ENCODE assay signal across 28 cellular contexts in genomic region chr10:116828121-116828520, GRCh38. TPM values are rescaled to one million over a fixed set of nuclear protein-coding genes. Genes with fewer than 3 reads are reported as not detected.
"Had no signal": no experiment of that assay in that cellular context is flagged by ENCODE, and none has a peak within 500 bp of the region (broad histone marks: within the 10 kb centered on the region; RNA-seq: fewer than 3 reads in every experiment).

No MANE protein-coding gene starts in this region.

- H3K27ac Mint-ChIP-seq: stimulated activated effector memory CD8-positive, alpha-beta T cell treated with anti-CD3 and anti-CD28 coated beads, Interleukin-12 subunit alpha, Interleukin-12 subunit beta, amount 100 ng/mL, for 72 hours; stimulated activated memory B cell treated with anti-CD40 and anti-IgM and Interleukin-4, amounts not matched to agents 10 μg/mL and 1 μg/mL and 100 μg/mL, for 72 hours; stimulated activated naive B cell treated with anti-CD40 and anti-IgM and Interleukin-4, amounts not matched to agents 10 μg/mL and 1 μg/mL and 100 μg/mL, for 72 hours; stimulated activated naive CD8-positive, alpha-beta T cell treated with anti-CD3 and anti-CD28 coated beads, Interleukin-15, amount 100 ng/mL, for 72 hours; stimulated activated naive CD8-positive, alpha-beta T cell treated with anti-CD3 and anti-CD28 coated beads, Interleukin-15, Interleukin-2, amounts not matched to agents 100 ng/mL and 50 ng/mL, for 24 hours; type B pancreatic cell had no signal

- ATAC-seq: stimulated activated memory B cell treated with anti-CD40 and anti-IgM and Interleukin-4, amounts not matched to agents 10 μg/mL and 1 μg/mL and 100 μg/mL, for 72 hours; stimulated activated naive B cell treated with anti-CD40 and anti-IgM and Interleukin-4, amounts not matched to agents 10 μg/mL and 1 μg/mL and 100 μg/mL, for 72 hours; stimulated activated naive CD8-positive, alpha-beta T cell treated with anti-CD3 and anti-CD28 coated beads, Interleukin-15, amount 100 ng/mL, for 72 hours; stimulated activated naive CD8-positive, alpha-beta T cell treated with anti-CD3 and anti-CD28 coated beads, Interleukin-15, Interleukin-2, amounts not matched to agents 100 U/mL and 50 U/mL, for 24 hours had no signal

- H3K4me3 ChIP-seq: stomach, suprapubic skin, testis, thoracic aorta, thyroid gland, tibial artery, tibial nerve, transverse colon, upper lobe of left lung, upper lobe of right lung, uterus, vagina had no signal

- H3K4me1 Mint-ChIP-seq: stimulated activated effector memory CD8-positive, alpha-beta T cell treated with anti-CD3 and anti-CD28 coated beads, Interleukin-12 subunit alpha, Interleukin-12 subunit beta, amount 100 ng/mL, for 72 hours; stimulated activated memory B cell treated with anti-CD40 and anti-IgM and Interleukin-4, amounts not matched to agents 10 μg/mL and 1 μg/mL and 100 μg/mL, for 72 hours; stimulated activated naive B cell treated with anti-CD40 and anti-IgM and Interleukin-4, amounts not matched to agents 10 μg/mL and 1 μg/mL and 100 μg/mL, for 72 hours; stimulated activated naive CD8-positive, alpha-beta T cell treated with anti-CD3 and anti-CD28 coated beads, Interleukin-15, amount 100 ng/mL, for 72 hours had no signal

- H3K27me3 Mint-ChIP-seq: stimulated activated memory B cell treated with anti-CD40 and anti-IgM and Interleukin-4, amounts not matched to agents 10 μg/mL and 1 μg/mL and 100 μg/mL, for 72 hours; stimulated activated naive B cell treated with anti-CD40 and anti-IgM and Interleukin-4, amounts not matched to agents 10 μg/mL and 1 μg/mL and 100 μg/mL, for 72 hours; type B pancreatic cell had no signal

- H3K9me3 ChIP-seq: stomach, suprapubic skin, testis, thoracic aorta, thyroid gland, tibial artery, tibial nerve, transverse colon, upper lobe of left lung, upper lobe of right lung, uterus, vagina had no signal

- H3K27ac ChIP-seq: stomach, suprapubic skin, testis, thoracic aorta, thyroid gland, tibial artery, tibial nerve, transverse colon, upper lobe of left lung, upper lobe of right lung, uterus, vagina had no signal

- H3K36me3 Mint-ChIP-seq: stimulated activated effector memory CD8-positive, alpha-beta T cell treated with anti-CD3 and anti-CD28 coated beads, Interleukin-12 subunit alpha, Interleukin-12 subunit beta, amount 100 ng/mL, for 72 hours; stimulated activated naive B cell treated with anti-CD40 and anti-IgM and Interleukin-4, amounts not matched to agents 10 μg/mL and 1 μg/mL and 100 μg/mL, for 72 hours had no signal

- H3K4me3 Mint-ChIP-seq: stimulated activated effector memory CD8-positive, alpha-beta T cell treated with anti-CD3 and anti-CD28 coated beads, Interleukin-12 subunit alpha, Interleukin-12 subunit beta, amount 100 ng/mL, for 72 hours; stimulated activated memory B cell treated with anti-CD40 and anti-IgM and Interleukin-4, amounts not matched to agents 10 μg/mL and 1 μg/mL and 100 μg/mL, for 72 hours; stimulated activated naive B cell treated with anti-CD40 and anti-IgM and Interleukin-4, amounts not matched to agents 10 μg/mL and 1 μg/mL and 100 μg/mL, for 72 hours; stimulated activated naive CD8-positive, alpha-beta T cell treated with anti-CD3 and anti-CD28 coated beads, Interleukin-15, amount 100 ng/mL, for 72 hours; stimulated activated naive CD8-positive, alpha-beta T cell treated with anti-CD3 and anti-CD28 coated beads, Interleukin-15, Interleukin-2, amounts not matched to agents 100 ng/mL and 50 ng/mL, for 24 hours; type B pancreatic cell had no signal

- H3K9me3 Mint-ChIP-seq: stimulated activated effector memory CD8-positive, alpha-beta T cell treated with anti-CD3 and anti-CD28 coated beads, Interleukin-12 subunit alpha, Interleukin-12 subunit beta, amount 100 ng/mL, for 72 hours; stimulated activated memory B cell treated with anti-CD40 and anti-IgM and Interleukin-4, amounts not matched to agents 10 μg/mL and 1 μg/mL and 100 μg/mL, for 72 hours; stimulated activated naive CD8-positive, alpha-beta T cell treated with anti-CD3 and anti-CD28 coated beads, Interleukin-15, amount 100 ng/mL, for 72 hours; stimulated activated naive CD8-positive, alpha-beta T cell treated with anti-CD3 and anti-CD28 coated beads, Interleukin-15, Interleukin-2, amounts not matched to agents 100 ng/mL and 50 ng/mL, for 24 hours; type B pancreatic cell had no signal

- H3K36me3 ChIP-seq: thoracic aorta, thyroid gland, transverse colon, upper lobe of left lung, upper lobe of right lung, uterus, vagina had no signal

- H3K27me3 ChIP-seq: stomach, suprapubic skin, testis, thyroid gland, tibial artery, tibial nerve, transverse colon, upper lobe of left lung, upper lobe of right lung, uterus, vagina had no signal

- H3K4me1 ChIP-seq: stomach, suprapubic skin, testis, thyroid gland, tibial artery, tibial nerve, transverse colon, upper lobe of left lung, upper lobe of right lung, uterus, vagina had no signal

- DNase-seq: stimulated activated CD4-positive, alpha-beta T cell treated with anti-CD3 and anti-CD28 coated beads, Interleukin-2, amount 100 ng/mL, for 48 hours; stimulated activated CD4-positive, alpha-beta T cell treated with anti-CD3 and anti-CD28 coated beads, Interleukin-4, amount 100 ng/mL, for 1 hour; stimulated activated CD4-positive, alpha-beta T cell treated with anti-CD3 and anti-CD28 coated beads, Interleukin-4, amount 100 ng/mL, for 24 hours; stimulated activated CD4-positive, alpha-beta T cell treated with anti-CD3 and anti-CD28 coated beads, Interleukin-4, amount 100 ng/mL, for 4 hours; stimulated activated CD8-positive, alpha-beta memory T cell treated with anti-CD3 and anti-CD28 coated beads, Interleukin-4, amount 100 ng/mL, for 48 hours; stimulated activated naive B cell treated with anti-CD40 and anti-IgM and Interleukin-4, amounts not matched to agents 10 μg/mL and 1 μg/mL and 100 μg/mL, for 72 hours; stimulated activated naive CD4-positive, alpha-beta T cell; stimulated activated naive CD4-positive, alpha-beta T cell treated with Interleukin-2 at 50 U/mL for 16 hours; stimulated activated naive CD8-positive, alpha-beta T cell treated with anti-CD3 and anti-CD28 coated beads, Interleukin-15, amount 100 ng/mL, for 72 hours; stimulated activated naive CD8-positive, alpha-beta T cell treated with anti-CD3 and anti-CD28 coated beads, Interleukin-15, Interleukin-2, amounts not matched to agents 100 U/mL and 50 U/mL, for 24 hours; stomach; substantia nigra; testis; thyroid gland; tibial artery; transverse colon; trophoblast cell; upper lobe of right lung; uterus had no signal

RNA-seq across cellular contexts. Expression of gene ENO4, which starts 21.2 kb away (rescaled TPM):
- total RNA-seq: upper lobe of right lung, vagina had no signal
